Comparison of ENCODE assay signal across 1 cellular context in the genomic region with DNA sequence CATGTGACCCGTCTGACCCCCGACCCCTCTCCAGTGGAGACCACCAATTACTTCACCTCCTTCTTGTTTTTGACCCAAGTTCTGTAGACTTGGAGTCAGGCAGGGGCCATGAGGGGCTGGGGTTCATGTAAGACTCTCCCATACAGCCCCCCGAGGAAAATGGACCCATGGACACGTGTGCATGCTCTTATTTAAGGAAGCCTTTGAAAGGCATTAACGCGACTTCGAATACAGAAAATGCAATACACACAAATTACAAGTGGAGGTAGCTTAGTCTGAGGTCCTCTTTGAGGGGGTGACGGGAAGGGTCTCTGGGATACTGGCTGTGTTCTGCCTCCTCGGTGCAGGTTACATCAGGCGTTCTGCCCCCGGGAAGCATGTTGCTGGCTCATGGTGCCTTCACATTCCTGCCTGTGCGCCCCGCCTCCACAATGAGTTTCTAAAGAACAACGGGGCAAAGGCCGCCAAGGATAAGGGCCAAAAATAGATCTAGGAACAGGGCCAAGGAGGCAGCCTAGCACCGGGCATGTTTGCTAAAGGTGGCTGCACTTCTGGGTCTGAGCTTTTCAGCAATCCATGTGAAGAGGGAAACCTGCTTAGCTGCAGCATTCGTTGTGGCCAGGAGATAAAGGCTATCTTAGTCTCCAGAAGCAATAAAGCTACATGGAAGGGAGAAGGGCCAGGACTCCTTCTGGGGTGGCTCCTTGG.
TF ChIP-seq lines count a peak whose summit lies in the region.

No MANE protein-coding gene starts in this region.

TF ChIP-seq in H1, 55 proteins besides CTCF, POLR2A, EP300 and RAD21 (continued from another document):
- TF ChIP-seq ATF2 (IDR thresholded peaks at IDR 0.05; ENCODE audit: low read length) (no peak), MAFK (IDR thresholded peaks at IDR 0.05; ENCODE audit: low read depth, low read length) (no peak), CREB1 (IDR thresholded peaks at IDR 0.05) (no peak)
TF ChIP-seq in H1: peak in this region for 0.
